In the genomic region with DNA sequence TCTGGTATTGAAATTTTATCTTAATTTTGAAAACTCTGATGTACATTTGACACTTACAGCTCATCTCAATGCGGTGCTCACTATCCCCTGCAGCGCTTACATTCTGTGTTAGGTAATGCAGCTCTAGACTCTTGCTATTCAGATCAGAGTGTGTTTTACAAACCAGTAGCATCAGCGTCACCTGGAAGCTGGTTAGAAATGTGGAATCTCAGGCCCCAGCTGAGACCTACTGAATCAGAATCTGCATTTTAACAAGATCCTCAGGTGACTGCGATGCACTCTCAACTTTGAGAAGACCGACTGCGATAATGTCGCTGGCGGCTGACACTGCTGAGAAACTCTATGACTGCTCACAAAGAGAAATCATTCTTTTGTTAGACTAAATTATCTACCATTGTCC, we compare ENCODE assay signal across 21 cellular contexts.
DNase-seq lines count a peak whose midpoint lies in the region; ATAC-seq and TF ChIP-seq lines count a peak whose summit lies in the region.
"Had no signal": no experiment of that assay in that cellular context is flagged by ENCODE, and none has a peak within 500 bp of the region (broad histone marks: within the 10 kb centered on the region; RNA-seq: fewer than 3 reads in every experiment).

No MANE protein-coding gene starts in this region.

- peak overlapping the region; percentile 36 for H3K4me3 ChIP-seq in right cardiac atrium (ENCODE audit: low read length)
- H3K4me3 ChIP-seq in lower lobe of right lung: no peak overlapping the region
- H3K4me3 ChIP-seq in naive thymus-derived CD4-positive, alpha-beta T cell (ENCODE audit: low read length): no peak overlapping the region
- H3K4me3 ChIP-seq: right lobe of liver had no signal

- H3K4me3 Mint-ChIP-seq in chondrocyte (ENCODE audit: unreplicated experiment): no peak overlapping the region
- H3K4me3 Mint-ChIP-seq in naive thymus-derived CD4-positive, alpha-beta T cell: no peak overlapping the region
- H3K4me3 Mint-ChIP-seq: activated T-cell treated with anti-CD3 and anti-CD28 coated beads, Interleukin-2, amount 50 U/mL, for 4 hours had no signal

- POLR2A ChIA-PET in naive thymus-derived CD4-positive, alpha-beta T cell (lab: Charles Lee): no interaction called here

- no peak overlapping the region for H3K27ac ChIP-seq in right cardiac atrium (ENCODE audit: low read length)
- peak overlapping the region; percentile 32 for H3K27ac ChIP-seq in lower lobe of right lung
- H3K27ac ChIP-seq in naive thymus-derived CD4-positive, alpha-beta T cell (ENCODE audit: low read depth, low read length): no peak overlapping the region
- H3K27ac ChIP-seq: epithelial cell of prostate, parathyroid adenoma, right lobe of liver, upper lobe of right lung had no signal

- TF ChIP-seq CTCF in chondrocyte (IDR thresholded peaks at IDR 0.05): no peak
- no peak for TF ChIP-seq CTCF in lower lobe of right lung (IDR thresholded peaks at IDR 0.05)

- H3K4me1 Mint-ChIP-seq in chondrocyte (ENCODE audit: low read depth): peaks cover 16% of the 10 kb centered on the region
- no peaks in the 10 kb centered on the region for H3K4me1 Mint-ChIP-seq in naive thymus-derived CD4-positive, alpha-beta T cell

- no peaks in the 10 kb centered on the region for H3K36me3 Mint-ChIP-seq in chondrocyte (ENCODE audit: low read depth)
- H3K36me3 Mint-ChIP-seq in naive thymus-derived CD4-positive, alpha-beta T cell: no peaks in the 10 kb centered on the region

- no peaks in the 10 kb centered on the region for H3K36me3 ChIP-seq in lower lobe of right lung
- H3K36me3 ChIP-seq in naive thymus-derived CD4-positive, alpha-beta T cell (ENCODE audit: control insufficient read depth in 2 of 3, insufficient read depth in 3 of 3, low read length in 3 of 3): no peaks in the 10 kb centered on the region
- H3K36me3 ChIP-seq: right lobe of liver, upper lobe of right lung had no signal

- DNase-seq in right cardiac atrium (no peak), left ventricle myocardium superior (no peak), chondrocyte (ENCODE audit: low spot score) (no peak), lower lobe of right lung (no peak), AG08395 (ENCODE audit: low spot score) (no peak), NCI-H1436 (lab: John Stamatoyannopoulos, UW) (no peak)
- no peak for DNase-seq in naive thymus-derived CD4-positive, alpha-beta T cell
- DNase-seq in effector CD8-positive, alpha-beta T cell (lab: John Stamatoyannopoulos, UW): no peak
- DNase-seq: activated naive CD4-positive, alpha-beta T cell treated with Interleukin-2 at 50 U/mL for 16 hours; activated T-cell treated with anti-CD3 and anti-CD28 coated beads, Interleukin-2, amount 50 U/mL, for 4 hours; amniotic stem cell; islet precursor cell; mammary epithelial cell; OCI-M1; right lobe of liver; stimulated activated CD4-positive, alpha-beta T cell treated with anti-CD3 and anti-CD28 coated beads, Interleukin-15, amount 100 ng/mL, for 24 hours; stimulated activated CD8-positive, alpha-beta memory T cell treated with anti-CD3 and anti-CD28 coated beads, Interleukin-4, amount 100 ng/mL, for 48 hours; upper lobe of right lung had no signal

- H3K27me3 ChIP-seq in right cardiac atrium (ENCODE audit: control insufficient read depth, insufficient read depth) (no peaks in the 10 kb centered on the region), lower lobe of right lung (ENCODE audit: low read depth) (no peaks in the 10 kb centered on the region)
- H3K27me3 ChIP-seq in naive thymus-derived CD4-positive, alpha-beta T cell (ENCODE audit: control insufficient read depth in 2 of 2, insufficient read depth in 2 of 2, low read length in 2 of 2): no peaks in the 10 kb centered on the region
- H3K27me3 ChIP-seq: right lobe of liver, upper lobe of right lung had no signal

- ATAC-seq in right cardiac atrium: no peak
- ATAC-seq in left ventricle myocardium superior: no peak
- no peak for ATAC-seq in lower lobe of right lung
- ATAC-seq in naive thymus-derived CD4-positive, alpha-beta T cell: no peak
- ATAC-seq: activated T-cell treated with anti-CD3 and anti-CD28 coated beads, Interleukin-2, amount 50 U/mL, for 4 hours; Right ventricle myocardium inferior; upper lobe of right lung had no signal

- H3K9me3 ChIP-seq in right cardiac atrium (ENCODE audit: control insufficient read depth, low read length): no peaks in the 10 kb centered on the region
- no peaks in the 10 kb centered on the region for H3K9me3 ChIP-seq in lower lobe of right lung
- H3K9me3 ChIP-seq in naive thymus-derived CD4-positive, alpha-beta T cell (ENCODE audit: control insufficient read depth in 2 of 3, low read length in 3 of 3): no peaks in the 10 kb centered on the region
- H3K9me3 ChIP-seq: right lobe of liver, upper lobe of right lung had no signal

- H3K4me1 ChIP-seq in right cardiac atrium (ENCODE audit: control insufficient read depth, insufficient read depth, low read length): no peaks in the 10 kb centered on the region
- H3K4me1 ChIP-seq in lower lobe of right lung: peaks cover 7% of the 10 kb centered on the region
- H3K4me1 ChIP-seq in naive thymus-derived CD4-positive, alpha-beta T cell (ENCODE audit: control insufficient read depth in 2 of 2, insufficient read depth in 2 of 2, low read length in 2 of 2): no peaks in the 10 kb centered on the region
- H3K4me1 ChIP-seq: parathyroid adenoma, right lobe of liver had no signal

- intact Hi-C loops in right cardiac atrium (cut with DNase I) (no loop called here), left ventricle myocardium superior (cut with micrococcal nuclease) (no loop called here), lower lobe of right lung (cut with DNase I) (no loop called here)
- intact Hi-C loops in naive thymus-derived CD4-positive, alpha-beta T cell (cut with micrococcal nuclease): no loop called here

- peak overlapping the region; percentile 58 for H3K27ac Mint-ChIP-seq in chondrocyte (ENCODE audit: unreplicated experiment)
- H3K27ac Mint-ChIP-seq in naive thymus-derived CD4-positive, alpha-beta T cell: no peak overlapping the region

- no peaks in the 10 kb centered on the region for H3K27me3 Mint-ChIP-seq in chondrocyte (ENCODE audit: low read depth)
- H3K27me3 Mint-ChIP-seq in naive thymus-derived CD4-positive, alpha-beta T cell: peaks cover 0 to 5% (median 0%) of the 10 kb centered on the region in 5 donors

- CTCF ChIA-PET in naive thymus-derived CD4-positive, alpha-beta T cell (lab: Charles Lee): no interaction called here

- WGBS in right cardiac atrium: 67% methylated on average over 8 of the region's 8 CpGs

- peaks cover 4% of the 10 kb centered on the region for H3K9me3 Mint-ChIP-seq in chondrocyte (ENCODE audit: low read depth)
- peaks cover 0 to 15% (median 7%) of the 10 kb centered on the region in 11 donors for H3K9me3 Mint-ChIP-seq in naive thymus-derived CD4-positive, alpha-beta T cell
